In genomic region chr3:134376385-134376765, GRCh38 we compare ENCODE assay signal across 2 cellular contexts.
TF ChIP-seq lines count a peak whose summit lies in the region.

No MANE protein-coding gene starts in this region.

TF ChIP-seq in A549, 52 proteins besides CTCF, POLR2A, EP300 and RAD21 (continued from another document):
- no peak for TF ChIP-seq MAZ (IDR thresholded peaks at IDR 0.05; ENCODE audit: borderline replicate concordance, low read depth, low read length)
- TF ChIP-seq PBX3 (IDR thresholded peaks at IDR 0.05): no peak
- no peak for TF ChIP-seq NPAS2 (CRISPR knock-in tag; IDR thresholded peaks at IDR 0.05; ENCODE audit: borderline replicate concordance)
TF ChIP-seq in A549: peak in this region for 0.

TF ChIP-seq in IMR-90, 13 proteins besides CTCF, POLR2A, EP300 and RAD21 (continued from another document):
- TF ChIP-seq MXI1 (IDR thresholded peaks at IDR 0.05; ENCODE audit: borderline replicate concordance, low read depth, low read length): no peak
- TF ChIP-seq USF2 (IDR thresholded peaks at IDR 0.05; ENCODE audit: low read depth, low read length): no peak
